In the genomic region with DNA sequence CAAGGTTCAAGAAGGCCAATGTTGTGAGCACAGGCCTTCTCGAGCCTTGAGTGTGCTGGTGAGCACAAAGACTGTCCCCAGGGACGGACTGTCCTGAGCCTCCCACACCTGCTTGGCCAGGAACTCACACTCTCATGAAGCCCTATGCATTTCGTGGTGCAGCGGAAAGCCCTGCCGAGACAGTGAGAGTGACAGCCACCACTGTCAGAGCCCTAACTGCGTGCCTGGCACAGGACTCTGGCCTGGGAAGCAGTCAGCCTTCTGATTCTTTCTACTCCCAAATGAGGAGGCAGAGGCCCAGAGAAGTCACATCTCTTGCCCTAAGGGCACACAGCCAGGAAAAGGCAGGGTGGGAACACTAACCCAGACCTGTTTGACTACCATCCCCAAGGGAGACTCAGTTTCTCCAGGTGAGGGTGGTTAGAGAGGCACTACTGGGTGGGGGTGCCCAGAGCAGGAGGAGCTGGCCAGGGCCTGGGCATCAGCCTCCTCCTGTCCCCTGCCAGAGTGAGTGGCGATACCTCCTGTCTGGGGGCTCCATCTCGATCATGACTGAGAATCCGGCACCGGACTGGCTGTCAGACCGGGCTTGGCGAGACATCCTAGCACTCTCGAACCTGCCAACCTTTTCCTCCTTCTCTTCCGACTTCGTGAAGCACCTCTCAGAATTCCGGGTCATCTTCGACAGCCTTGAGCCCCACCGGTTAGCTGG, we compare ENCODE assay signal across 13 cellular contexts.
"Had no signal": no experiment of that assay in that cellular context is flagged by ENCODE, and none has a peak within 500 bp of the region (broad histone marks: within the 10 kb centered on the region; RNA-seq: fewer than 3 reads in every experiment).

No MANE protein-coding gene starts in this region.

- H3K4me1 ChIP-seq: gastrocnemius medialis, sigmoid colon, suprapubic skin had no signal

- H3K9me3 ChIP-seq: gastrocnemius medialis, sigmoid colon, suprapubic skin had no signal

- H3K4me3 ChIP-seq: coronary artery, gastrocnemius medialis, sigmoid colon, suprapubic skin had no signal

- DNase-seq: activated CD4-positive, alpha-beta memory T cell treated with anti-CD3 and anti-CD28 coated beads for 36 hours; activated CD4-positive, alpha-beta T cell treated with anti-CD3 and anti-CD28 coated beads for 1 hour; activated naive CD4-positive, alpha-beta T cell; caudate nucleus; effector CD4-positive, alpha-beta T cell; gastrocnemius medialis; sigmoid colon; stimulated activated CD4-positive, alpha-beta T cell treated with anti-CD3 and anti-CD28 coated beads, Interleukin-12 subunit alpha, Interleukin-12 subunit beta, amount 100 ng/mL, for 4 hours; stimulated activated naive CD4-positive, alpha-beta T cell treated with Interleukin-2 at 50 U/mL for 16 hours had no signal

- H3K27ac ChIP-seq: coronary artery, epithelial cell of prostate, gastrocnemius medialis, sigmoid colon, suprapubic skin had no signal

- FAIRE-seq: keratinocyte had no signal

- ATAC-seq: gastrocnemius medialis had no signal

- H3K27me3 ChIP-seq: gastrocnemius medialis, sigmoid colon, suprapubic skin had no signal
